ENCODE assay signal across 8 cellular contexts in the genomic region with DNA sequence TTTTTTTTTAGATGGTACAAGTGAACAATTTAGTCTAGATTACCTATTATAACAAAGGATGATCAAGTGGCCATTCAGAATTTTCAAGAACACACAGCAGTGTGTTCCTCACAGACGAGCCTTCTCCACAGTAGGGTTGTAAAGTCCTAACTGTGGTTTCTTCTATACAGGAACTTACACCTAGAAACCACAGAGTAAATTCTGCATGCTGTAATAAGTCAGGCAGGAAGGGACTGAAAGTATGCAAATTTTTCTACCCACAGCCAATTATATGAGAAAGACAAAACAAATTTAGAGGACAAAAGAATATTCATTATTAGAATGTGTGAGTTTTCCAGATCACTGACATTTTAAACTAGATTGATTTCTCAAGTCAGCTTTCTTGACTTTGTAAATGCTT.
DNase-seq lines count a peak whose midpoint lies in the region; ATAC-seq and TF ChIP-seq lines count a peak whose summit lies in the region.

No MANE protein-coding gene starts in this region.

- H3K4me3 Mint-ChIP-seq in IgD-negative memory B cell: peak overlapping the region; percentile 2 to 74 (median 59)
- H3K4me3 Mint-ChIP-seq in chondrocyte (ENCODE audit: unreplicated experiment): no peak overlapping the region

- H3K4me3 ChIP-seq in lower leg skin (ENCODE audit: low read depth, poor library complexity, severe bottlenecking): no peak overlapping the region

- WGBS in lower leg skin, 2 donors: 56 to 58% methylated on average over 1 of the region's 1 CpG

- peak; percentile 100 for ATAC-seq in GM21619 (IDR thresholded peaks at IDR 0.05; ENCODE audit: unreplicated experiment)

- TF ChIP-seq CTCF in GM13976 (IDR thresholded peaks at IDR 0.05; ENCODE audit: borderline replicate concordance, control extremely low read depth, extremely low read depth, insufficient read depth, missing control alignments) (no peak), chondrocyte (IDR thresholded peaks at IDR 0.05) (no peak), lower leg skin (IDR thresholded peaks at IDR 0.05) (no peak)

- H3K4me1 Mint-ChIP-seq in IgD-negative memory B cell: peaks cover 35 to 40% (median 37%) of the 10 kb centered on the region in 3 donors
- peaks cover 62% of the 10 kb centered on the region for H3K4me1 Mint-ChIP-seq in chondrocyte (ENCODE audit: low read depth)

- peak overlapping the region in 2 of 3 donors; percentile 7 to 9 for H3K27ac Mint-ChIP-seq in IgD-negative memory B cell
- H3K27ac Mint-ChIP-seq in chondrocyte (ENCODE audit: unreplicated experiment): peak overlapping the region; percentile 17

- H3K9me3 Mint-ChIP-seq in IgD-negative memory B cell: no peaks in the 10 kb centered on the region
- H3K9me3 Mint-ChIP-seq in chondrocyte (ENCODE audit: low read depth): no peaks in the 10 kb centered on the region

- in situ Hi-C loops in GM13976 (cut with MboI; ENCODE audit: low sequenced_read_pairs, unreplicated experiment): no loop called here

- DNase-seq in GM13976 (ENCODE audit: low spot score) (peak; percentile 46), chondrocyte (ENCODE audit: low spot score) (no peak), HCEC 1CT (no peak), hepatic stellate cell (ENCODE audit: low spot score) (no peak), GOT3 (lab: John Stamatoyannopoulos, UW) (no peak), lower leg skin (ENCODE audit: low spot score in 2 of 2) (no peak)

- intact Hi-C loops in lower leg skin (cut with DNase I; ENCODE audit: low total_unique reads): no loop called here

- H3K27me3 Mint-ChIP-seq in IgD-negative memory B cell (no peaks in the 10 kb centered on the region), chondrocyte (ENCODE audit: low read depth) (no peaks in the 10 kb centered on the region)

- H3K36me3 Mint-ChIP-seq in IgD-negative memory B cell (peaks cover 2% of the 10 kb centered on the region), chondrocyte (ENCODE audit: low read depth) (peaks cover 3% of the 10 kb centered on the region)

- TF ChIP-seq POLR2A in lower leg skin (IDR thresholded peaks at IDR 0.05): no peak
